Comparison of ENCODE assay signal across 8 cellular contexts in the genomic region with DNA sequence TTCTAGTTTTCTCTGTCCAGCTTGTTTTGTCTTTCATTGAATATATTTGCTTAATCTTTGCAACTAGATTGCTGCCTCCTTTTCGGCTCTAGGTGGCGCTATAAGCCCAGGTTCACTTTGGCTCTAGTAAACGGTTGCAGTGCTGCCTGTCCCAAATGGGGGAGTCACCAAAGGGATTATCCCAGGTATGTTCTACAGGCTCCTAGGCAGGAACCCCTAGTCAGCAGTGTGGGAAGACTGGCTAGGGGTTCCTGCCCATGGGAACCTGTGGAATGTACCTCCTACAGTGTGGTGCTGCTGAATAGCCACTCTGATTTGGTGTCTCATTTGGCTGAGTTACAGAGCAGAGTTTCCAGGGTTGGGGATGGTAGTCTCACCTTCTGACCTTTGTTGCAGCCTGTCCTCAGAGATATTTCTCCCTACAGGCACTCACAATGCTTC.
DNase-seq lines count a peak whose midpoint lies in the region; FAIRE-seq and TF ChIP-seq lines count a peak whose summit lies in the region.

No MANE protein-coding gene starts in this region.

- DNase-seq in Ammon's horn (ENCODE audit: low spot score) = peak; percentile 25
- DNase-seq in GM12892 (ENCODE audit: insufficient read length) = no peak
- peak; percentile 23 for DNase-seq in NOMO-1 treated with dmso at 0.1 percent for 144 hours (lab: John Stamatoyannopoulos, UW; ENCODE audit: unreplicated experiment)
- DNase-seq in dermis blood vessel endothelial cell = peak; percentile 84
- DNase-seq in osteocyte (ENCODE audit: extremely low spot score, unreplicated experiment) = no peak
- no peak for DNase-seq in COLO829 (ENCODE audit: low spot score)
- DNase-seq in NCI-H2171 treated with DMSO at 0.1 percent for 48 hours (lab: John Stamatoyannopoulos, UW) = no peak
- DNase-seq in caudate nucleus (lab: John Stamatoyannopoulos, UW) = no peak

- no peak for TF ChIP-seq POLR2A in GM12892 (IDR thresholded peaks at IDR 0.05; ENCODE audit: low read depth, low read length)

- peaks cover 35% of the 10 kb centered on the region for H3K4me1 Mint-ChIP-seq in osteocyte (ENCODE audit: unreplicated experiment)

- H3K27me3 Mint-ChIP-seq in osteocyte (ENCODE audit: unreplicated experiment) = no peaks in the 10 kb centered on the region

- no peak overlapping the region for H3K27ac Mint-ChIP-seq in osteocyte (ENCODE audit: unreplicated experiment)

- H3K9me3 Mint-ChIP-seq in osteocyte (ENCODE audit: unreplicated experiment) = peaks cover 11% of the 10 kb centered on the region

- no peak overlapping the region for H3K27ac ChIP-seq in caudate nucleus (ENCODE audit: low read depth, low read length)

- TF ChIP-seq CTCF in osteocyte (IDR thresholded peaks at IDR 0.05) = peak; percentile 61

- peaks cover 13% of the 10 kb centered on the region for H3K36me3 Mint-ChIP-seq in osteocyte (ENCODE audit: unreplicated experiment)

- peak; percentile 38 for FAIRE-seq in GM12892 (lab: Jason Lieb, UNC)

- H3K4me3 Mint-ChIP-seq in osteocyte (ENCODE audit: unreplicated experiment) = no peak overlapping the region

Comparison
In these comparisons a context has a peak if more than half of its experiments do, and no peak if none do; other contexts are left out.
1. DNase-seq: peak in Ammon's horn (single experiment), NOMO-1 treated with dmso at 0.1 percent for 144 hours (single experiment) and dermis blood vessel endothelial cell (single experiment); none in GM12892 (single experiment), osteocyte (single experiment), COLO829 (single experiment), NCI-H2171 treated with DMSO at 0.1 percent for 48 hours (single experiment) and caudate nucleus (0 of 61).